ENCODE assay signal across 17 cellular contexts in the genomic region with DNA sequence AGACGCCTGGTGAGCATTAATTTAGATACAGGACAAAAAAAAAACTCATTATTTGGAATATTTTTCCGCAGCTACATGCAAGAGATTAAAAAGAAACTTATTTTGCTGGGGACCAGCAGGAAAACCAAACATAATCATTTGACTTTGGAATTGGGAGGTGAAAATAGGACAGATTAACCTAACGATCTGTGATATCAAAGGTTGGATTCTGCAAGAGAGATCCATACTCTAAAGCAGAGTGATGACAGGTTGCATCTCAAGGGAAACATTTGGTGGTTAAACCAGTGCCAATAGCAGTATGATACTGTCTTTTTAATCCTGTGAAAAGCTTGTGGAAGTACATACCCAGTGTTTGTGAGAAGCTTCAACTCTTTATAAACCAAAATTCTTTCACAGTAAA. TPM values are rescaled to one million over a fixed set of nuclear protein-coding genes. Genes with fewer than 3 reads are reported as not detected.
DNase-seq lines count a peak whose midpoint lies in the region; ATAC-seq and TF ChIP-seq lines count a peak whose summit lies in the region.
"Had no signal": no experiment of that assay in that cellular context is flagged by ENCODE, and none has a peak within 500 bp of the region (broad histone marks: within the 10 kb centered on the region; RNA-seq: fewer than 3 reads in every experiment).

No MANE protein-coding gene starts in this region.

- no peak for ATAC-seq in stimulated activated naive CD8-positive, alpha-beta T cell treated with anti-CD3 and anti-CD28 coated beads, Interleukin-15, Interleukin-2, amounts not matched to agents 100 U/mL and 50 U/mL, for 24 hours
- ATAC-seq in right lobe of liver (peak in 2 of 4 donors; percentile 16 to 43), upper lobe of left lung (ENCODE audit: low FRiP score in 2 of 2) (no peak)
- ATAC-seq: Panc1, Right ventricle myocardium inferior had no signal

- H3F3A ChIP-seq in SU-DHL-6 (ENCODE audit: insufficient read depth), result peaks cover 58% of the 10 kb centered on the region

- H3K9ac ChIP-seq in SU-DHL-6 (ENCODE audit: low read length), result peak overlapping the region; percentile 48

- TF ChIP-seq POLR2A in right lobe of liver (IDR thresholded peaks at IDR 0.05) (no peak), upper lobe of left lung (IDR thresholded peaks at IDR 0.05) (no peak)

- no peaks in the 10 kb centered on the region for H3K9me2 ChIP-seq in SU-DHL-6 (replicated peaks; ENCODE audit: insufficient read depth, low read length)

- H2AFZ ChIP-seq in SU-DHL-6 (ENCODE audit: low read depth, low read length, severe bottlenecking), result no peak overlapping the region

- no peaks in the 10 kb centered on the region for H3K36me3 Mint-ChIP-seq in stimulated activated naive CD8-positive, alpha-beta T cell treated with anti-CD3 and anti-CD28 coated beads, Interleukin-15, Interleukin-2, amounts not matched to agents 100 ng/mL and 50 ng/mL, for 24 hours (ENCODE audit: low read depth)

- peak overlapping the region; percentile 96 for H3K4me2 ChIP-seq in SU-DHL-6 (ENCODE audit: low read depth, low read length, poor library complexity, severe bottlenecking)

- H3K27ac ChIP-seq in SU-DHL-6 (ENCODE audit: low read depth, low read length) (peak overlapping the region; percentile 89), right lobe of liver (no peak overlapping the region), upper lobe of left lung (no peak overlapping the region)

- H3K4me1 ChIP-seq in right lobe of liver, result peaks cover 0 to 7% (median 0%) of the 10 kb centered on the region in 4 donors
- H3K4me1 ChIP-seq in upper lobe of left lung, result peaks cover 7 to 11% (median 8%) of the 10 kb centered on the region in 4 donors

- no peak for DNase-seq in stimulated activated naive CD8-positive, alpha-beta T cell treated with anti-CD3 and anti-CD28 coated beads, Interleukin-15, Interleukin-2, amounts not matched to agents 100 U/mL and 50 U/mL, for 24 hours
- DNase-seq in right lobe of liver (no peak), NCI-H2081 treated with DMSO at 0.1 percent for 48 hours (lab: John Stamatoyannopoulos, UW) (no peak), KG1 (lab: John Stamatoyannopoulos, UW) (no peak), upper lobe of left lung (no peak), hippocampal formation (lab: John Stamatoyannopoulos, UW) (no peak)
- DNase-seq: C1 segment of cervical spinal cord, COR-L47, DMS153, NCI-H1436 treated with DMSO at 0.1 percent for 48 hours, NCI-H2029 treated with DMSO at 0.1 percent for 48 hours, NCI-H510A, NCI-H774 had no signal

- H3K36me3 ChIP-seq in SU-DHL-6 (ENCODE audit: low read length) (no peaks in the 10 kb centered on the region), right lobe of liver (no peaks in the 10 kb centered on the region), upper lobe of left lung (no peaks in the 10 kb centered on the region)

- TF ChIP-seq CTCF in SU-DHL-6 (IDR thresholded peaks at IDR 0.05; ENCODE audit: insufficient read depth, low read length, poor library complexity, severe bottlenecking) (no peak), right lobe of liver (IDR thresholded peaks at IDR 0.05) (no peak), upper lobe of left lung (IDR thresholded peaks at IDR 0.05) (no peak)

- H3K4me3 ChIP-seq in SU-DHL-6 (ENCODE audit: insufficient read depth, low read length, poor library complexity, severe bottlenecking), result peak overlapping the region; percentile 17
- H3K4me3 ChIP-seq in right lobe of liver, result peak overlapping the region in 2 of 3 donors; percentile 0 to 6
- no peak overlapping the region for H3K4me3 ChIP-seq in upper lobe of left lung

- 20% methylated on average over 3 of the region's 3 CpGs for WGBS in right lobe of liver (ENCODE audit: insufficient coverage, low coverage, low lambda C conversion rate, missing lambda C conversion rate)
- 86 to 88% methylated on average over 3 of the region's 3 CpGs for WGBS in upper lobe of left lung, 2 donors

- no peaks in the 10 kb centered on the region for H4K20me1 ChIP-seq in SU-DHL-6 (ENCODE audit: low read depth, low read length)

- peaks cover 27% of the 10 kb centered on the region for H3K27me3 Mint-ChIP-seq in stimulated activated naive CD8-positive, alpha-beta T cell treated with anti-CD3 and anti-CD28 coated beads, Interleukin-15, Interleukin-2, amounts not matched to agents 100 ng/mL and 50 ng/mL, for 24 hours

- intact Hi-C loops in right lobe of liver (cut with DNase I), result loop anchor here in 1 of 2 donors (10.0 kb wide), 1 partner anchor 242 kb away; no protein-coding TSS in a partner anchor

- H3K27me3 ChIP-seq in SU-DHL-6 (ENCODE audit: low read length) (no peaks in the 10 kb centered on the region), right lobe of liver (no peaks in the 10 kb centered on the region), upper lobe of left lung (no peaks in the 10 kb centered on the region)

- peaks cover 44% of the 10 kb centered on the region for H3K4me1 Mint-ChIP-seq in stimulated activated naive CD8-positive, alpha-beta T cell treated with anti-CD3 and anti-CD28 coated beads, Interleukin-15, Interleukin-2, amounts not matched to agents 100 ng/mL and 50 ng/mL, for 24 hours (ENCODE audit: low read depth)

- peaks cover 30% of the 10 kb centered on the region for H3K79me2 ChIP-seq in SU-DHL-6 (ENCODE audit: insufficient read depth, low read length)

- H3K9me3 Mint-ChIP-seq in stimulated activated naive CD8-positive, alpha-beta T cell treated with anti-CD3 and anti-CD28 coated beads, Interleukin-15, Interleukin-2, amounts not matched to agents 100 ng/mL and 50 ng/mL, for 24 hours, result no peaks in the 10 kb centered on the region

- peak overlapping the region; percentile 57 for H3K27ac Mint-ChIP-seq in stimulated activated naive CD8-positive, alpha-beta T cell treated with anti-CD3 and anti-CD28 coated beads, Interleukin-15, Interleukin-2, amounts not matched to agents 100 ng/mL and 50 ng/mL, for 24 hours

- TF ChIP-seq EP300 in upper lobe of left lung (IDR thresholded peaks at IDR 0.05), result no peak

- H3K4me3 Mint-ChIP-seq in stimulated activated naive CD8-positive, alpha-beta T cell treated with anti-CD3 and anti-CD28 coated beads, Interleukin-15, Interleukin-2, amounts not matched to agents 100 ng/mL and 50 ng/mL, for 24 hours, result no peak overlapping the region

- no peaks in the 10 kb centered on the region for H3K9me3 ChIP-seq in SU-DHL-6 (ENCODE audit: insufficient read depth, low read length)
- no peaks in the 10 kb centered on the region for H3K9me3 ChIP-seq in right lobe of liver
- no peaks in the 10 kb centered on the region for H3K9me3 ChIP-seq in upper lobe of left lung

RNA-seq across cellular contexts. Expression of gene IKZF2, which starts 5.3 kb away (rescaled TPM):
- 1 to 10 TPM; 1.1 to 4.1 (median 1.9) TPM for total RNA-seq in right lobe of liver
- total RNA-seq in upper lobe of left lung, result 10 to 100 TPM; 10.4 to 35.7 (median 13.5) TPM

Comparison
In these comparisons a context has a peak if more than half of its experiments do, and no peak if none do; other contexts are left out.
1. H3K4me3 ChIP-seq: peak in SU-DHL-6 (single experiment) and right lobe of liver (2 of 3); none in upper lobe of left lung (0 of 4).